13 cellular contexts compared by ENCODE assay signal in the genomic region with DNA sequence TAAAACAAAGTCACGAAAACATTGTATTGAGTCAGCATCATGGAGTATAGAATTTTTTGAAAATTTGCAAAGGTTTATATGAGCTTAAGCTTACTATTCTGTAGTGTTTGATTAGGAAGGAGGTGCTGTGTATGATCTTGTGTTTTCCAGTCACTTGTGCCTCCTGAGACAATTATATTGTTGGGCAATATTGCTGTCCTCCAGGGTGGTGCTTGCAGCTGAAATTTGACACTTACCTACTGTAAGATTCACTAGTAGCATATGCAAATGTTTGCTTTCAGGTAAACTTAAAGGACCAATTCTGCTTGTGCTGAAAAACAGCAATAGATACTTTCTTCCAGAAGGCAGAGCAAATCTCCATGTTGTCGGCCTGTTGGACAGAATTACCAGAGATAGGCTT.
DNase-seq lines count a peak whose midpoint lies in the region.
"Had no signal": no experiment of that assay in that cellular context is flagged by ENCODE, and none has a peak within 500 bp of the region (broad histone marks: within the 10 kb centered on the region; RNA-seq: fewer than 3 reads in every experiment).

No MANE protein-coding gene starts in this region.

- DNase-seq in NCI-H2107 treated with DMSO at 0.1 percent for 48 hours (lab: John Stamatoyannopoulos, UW; ENCODE audit: unreplicated experiment) = peak; percentile 40
- no peak for DNase-seq in NCI-H2107 (lab: John Stamatoyannopoulos, UW)
- peak; percentile 40 for DNase-seq in NCI-H146 treated with DMSO at 0.1 percent for 48 hours (lab: John Stamatoyannopoulos, UW; ENCODE audit: unreplicated experiment)
- DNase-seq in NCI-H69 (lab: John Stamatoyannopoulos, UW) = peak; percentile 73
- DNase-seq in iPS-NIHi11 (ENCODE audit: low spot score) = peak; percentile 12
- no peak for DNase-seq in HUDEP-2 (lab: John Stamatoyannopoulos, UW; ENCODE audit: unreplicated experiment in 76 of 76)
- no peak for DNase-seq in NCI-H1092 (lab: John Stamatoyannopoulos, UW)
- no peak for DNase-seq in NCI-H524 treated with DMSO at 0.1 percent for 48 hours (lab: John Stamatoyannopoulos, UW)
- DNase-seq: DMS79 treated with DMSO at 0.1 percent for 48 hours, NCI-H1048, NCI-H2081 treated with DMSO at 0.1 percent for 48 hours, NCI-H82, SHP77 treated with DMSO at 0.1 percent for 48 hours had no signal

Comparison
In these comparisons a context has a peak if more than half of its experiments do, and no peak if none do; other contexts are left out.
1. DNase-seq: peak in NCI-H2107 treated with DMSO at 0.1 percent for 48 hours (single experiment), NCI-H146 treated with DMSO at 0.1 percent for 48 hours (single experiment), NCI-H69 (single experiment) and iPS-NIHi11 (single experiment); none in NCI-H2107 (single experiment), HUDEP-2 (0 of 76), NCI-H1092 (single experiment) and NCI-H524 treated with DMSO at 0.1 percent for 48 hours (single experiment).